ENCODE assay signal across 14 cellular contexts in genomic region chr16:48831081-48831722, GRCh38.
DNase-seq lines count a peak whose midpoint lies in the region; ATAC-seq and TF ChIP-seq lines count a peak whose summit lies in the region.
"Had no signal": no experiment of that assay in that cellular context is flagged by ENCODE, and none has a peak within 500 bp of the region (broad histone marks: within the 10 kb centered on the region; RNA-seq: fewer than 3 reads in every experiment).

No MANE protein-coding gene starts in this region.

- no peaks in the 10 kb centered on the region for H3K36me3 Mint-ChIP-seq in endothelial cell (ENCODE audit: low read depth, unreplicated experiment)

- no peaks in the 10 kb centered on the region for H4K20me1 ChIP-seq in SK-N-SH (ENCODE audit: insufficient read depth)

- H3K4me3 ChIP-seq in SK-N-SH (ENCODE audit: low read depth in 2 of 2, low read length in 1 of 2) (no peak overlapping the region), testis (no peak overlapping the region)
- H3K4me3 ChIP-seq: SK-N-MC, thoracic aorta had no signal

- H3K79me2 ChIP-seq in SK-N-SH (ENCODE audit: insufficient read depth) = no peaks in the 10 kb centered on the region

- DNase-seq in SK-N-SH = no peak
- DNase-seq in NCI-H1694 (lab: John Stamatoyannopoulos, UW) = peak; percentile 44
- DNase-seq in endothelial cell (ENCODE audit: low spot score) = peak; percentile 61
- DNase-seq in testis = peak; percentile 22
- no peak for DNase-seq in stimulated activated naive CD8-positive, alpha-beta T cell treated with anti-CD3 and anti-CD28 coated beads, Interleukin-15, amount 100 ng/mL, for 72 hours
- no peak for DNase-seq in NCI-H187 treated with DMSO at 0.1 percent for 48 hours (lab: John Stamatoyannopoulos, UW)
- DNase-seq in central memory CD4-positive, alpha-beta T cell = no peak
- DNase-seq: activated CD4-positive, alpha-beta T cell treated with anti-CD3 and anti-CD28 coated beads for 4 hours; NCI-H2081 treated with DMSO at 0.1 percent for 48 hours; right cardiac atrium had no signal

- ATAC-seq in SK-N-SH treated with all-trans-retinoic acid at 6 μM for 48 hours = no peak
- no peak for ATAC-seq in stimulated activated naive CD8-positive, alpha-beta T cell treated with anti-CD3 and anti-CD28 coated beads, Interleukin-15, amount 100 ng/mL, for 72 hours
- ATAC-seq: activated T-helper 17 cell treated with anti-CD3 and anti-CD28 coated beads, Interleukin-2, amount 50 U/mL, for 72 hours; right cardiac atrium had no signal

- no peak overlapping the region for H3K4me3 Mint-ChIP-seq in endothelial cell (ENCODE audit: unreplicated experiment)
- H3K4me3 Mint-ChIP-seq in stimulated activated naive CD8-positive, alpha-beta T cell treated with anti-CD3 and anti-CD28 coated beads, Interleukin-15, amount 100 ng/mL, for 72 hours = no peak overlapping the region
- H3K4me3 Mint-ChIP-seq: activated T-helper 17 cell treated with anti-CD3 and anti-CD28 coated beads, Interleukin-2, amount 50 U/mL, for 72 hours had no signal

- H3K27ac Mint-ChIP-seq in endothelial cell (ENCODE audit: unreplicated experiment) = no peak overlapping the region
- no peak overlapping the region for H3K27ac Mint-ChIP-seq in stimulated activated naive CD8-positive, alpha-beta T cell treated with anti-CD3 and anti-CD28 coated beads, Interleukin-15, amount 100 ng/mL, for 72 hours
- H3K27ac Mint-ChIP-seq: activated T-helper 17 cell treated with anti-CD3 and anti-CD28 coated beads, Interleukin-2, amount 50 U/mL, for 72 hours had no signal

- H3K27me3 Mint-ChIP-seq in endothelial cell (ENCODE audit: unreplicated experiment) = no peaks in the 10 kb centered on the region
- no peaks in the 10 kb centered on the region for H3K27me3 Mint-ChIP-seq in stimulated activated naive CD8-positive, alpha-beta T cell treated with anti-CD3 and anti-CD28 coated beads, Interleukin-15, amount 100 ng/mL, for 72 hours

- no peaks in the 10 kb centered on the region for H3K9me3 ChIP-seq in SK-N-SH
- H3K9me3 ChIP-seq in testis = no peaks in the 10 kb centered on the region
- H3K9me3 ChIP-seq: thoracic aorta had no signal

- H3K4me2 ChIP-seq in SK-N-SH = no peak overlapping the region

- WGBS in SK-N-SH (ENCODE audit: low lambda C conversion rate) = 5% methylated on average over 4 of the region's 4 CpGs
- WGBS in testis, 2 donors = 36 to 40% methylated on average over 4 of the region's 4 CpGs

- POLR2A ChIA-PET in SK-N-SH (lab: Yijun Ruan, JAX) = interaction anchor here (0.7 kb wide), 1 partner anchor 506 kb away, joined by 4 read pairs; no protein-coding TSS in a partner anchor

- peaks cover 6% of the 10 kb centered on the region for H3K4me1 Mint-ChIP-seq in endothelial cell (ENCODE audit: unreplicated experiment)
- no peaks in the 10 kb centered on the region for H3K4me1 Mint-ChIP-seq in stimulated activated naive CD8-positive, alpha-beta T cell treated with anti-CD3 and anti-CD28 coated beads, Interleukin-15, amount 100 ng/mL, for 72 hours
- H3K4me1 Mint-ChIP-seq: activated T-helper 17 cell treated with anti-CD3 and anti-CD28 coated beads, Interleukin-2, amount 50 U/mL, for 72 hours had no signal

- H3K27ac ChIP-seq in SK-N-SH (ENCODE audit: low read depth in 2 of 2, low read length in 1 of 2) (no peak overlapping the region), testis (no peak overlapping the region)
- H3K27ac ChIP-seq: SK-N-MC, thoracic aorta had no signal

- CTCF ChIA-PET in SK-N-SH (lab: Yijun Ruan, JAX) = interaction anchor here (0.8 to 1.6 kb wide), 4 partner anchors 9 to 36 kb away, joined by 3 to 8 read pairs (median 3); no protein-coding TSS in a partner anchor

- TF ChIP-seq EP300 in SK-N-SH (IDR thresholded peaks at IDR 0.05; ENCODE audit: borderline replicate concordance in 1 of 2, low read depth in 1 of 2, low read length in 1 of 2) = no peak

- intact Hi-C loops in testis (cut with DNase I; ENCODE audit: low total_unique reads) = no loop called here

- no peak for TF ChIP-seq POLR2A in testis (IDR thresholded peaks at IDR 0.05)

- no peaks in the 10 kb centered on the region for H3F3A ChIP-seq in SK-N-SH (replicated peaks; ENCODE audit: insufficient read depth)

- no peak for TF ChIP-seq RAD21 in SK-N-SH (IDR thresholded peaks at IDR 0.05; ENCODE audit: low read length)

- H2AFZ ChIP-seq in SK-N-SH (ENCODE audit: low read depth) = no peak overlapping the region

- no peaks in the 10 kb centered on the region for H3K9me3 Mint-ChIP-seq in endothelial cell (ENCODE audit: unreplicated experiment)
- peaks cover 0 to 7% of the 10 kb centered on the region in 2 donors for H3K9me3 Mint-ChIP-seq in stimulated activated naive CD8-positive, alpha-beta T cell treated with anti-CD3 and anti-CD28 coated beads, Interleukin-15, amount 100 ng/mL, for 72 hours

- TF ChIP-seq CTCF in SK-N-SH (IDR thresholded peaks at IDR 0.05) (peak; percentile 21), endothelial cell (IDR thresholded peaks at IDR 0.05; ENCODE audit: unreplicated experiment) (peak; percentile 81), testis (IDR thresholded peaks at IDR 0.05) (peak in 2 of 3 experiments; percentile 33 to 55)

- H3K36me3 ChIP-seq in SK-N-SH (replicated peaks in 1 of 2; ENCODE audit: control insufficient read depth in 1 of 2, insufficient read depth in 2 of 2, low read length in 1 of 2) (no peaks in the 10 kb centered on the region), testis (ENCODE audit: low read depth, missing control alignments) (no peaks in the 10 kb centered on the region)
- H3K36me3 ChIP-seq: thoracic aorta had no signal

- H3K9me2 ChIP-seq in SK-N-SH = no peaks in the 10 kb centered on the region

- no peaks in the 10 kb centered on the region; a peak in 1 of 4 replicates for H3K4me1 ChIP-seq in SK-N-SH (ENCODE audit: control insufficient read depth in 1 of 2, insufficient read depth in 2 of 2, low read depth in 1 of 2, low read length in 1 of 2)
- H3K4me1 ChIP-seq in testis = no peaks in the 10 kb centered on the region

- H3K27me3 ChIP-seq in SK-N-SH (ENCODE audit: insufficient read depth) (no peaks in the 10 kb centered on the region), testis (no peaks in the 10 kb centered on the region)

- H3K9ac ChIP-seq in SK-N-SH = no peak overlapping the region

TF ChIP-seq in SK-N-SH, 30 proteins besides CTCF, POLR2A, EP300 and RAD21:
- TF ChIP-seq GATA2 (CRISPR knock-in tag; IDR thresholded peaks at IDR 0.05) (no peak), GABPA (IDR thresholded peaks at IDR 0.05; ENCODE audit: low read depth) (no peak)

TF ChIP-seq in SK-N-SH treated with all-trans-retinoic acid at 6 μM for 48 hours, 23 proteins besides CTCF, POLR2A, EP300 and RAD21:
- no peak for TF ChIP-seq PATZ1 (CRISPR knock-in tag; IDR thresholded peaks at IDR 0.05; ENCODE audit: borderline replicate concordance)
- no peak for TF ChIP-seq BACH2 (CRISPR knock-in tag; IDR thresholded peaks at IDR 0.05; ENCODE audit: borderline replicate concordance)
- TF ChIP-seq ZNF565 (CRISPR knock-in tag; conservative IDR thresholded peaks at IDR 0.05; ENCODE audit: low read depth) = no peak
- no peak for TF ChIP-seq ZC3H10 (CRISPR knock-in tag; IDR thresholded peaks at IDR 0.05)

Comparison
In these comparisons a context has a peak if more than half of its experiments do, and no peak if none do; other contexts are left out.
1. DNase-seq: peak in NCI-H1694 (single experiment), endothelial cell (single experiment) and testis (single experiment); none in SK-N-SH (single experiment), stimulated activated naive CD8-positive, alpha-beta T cell treated with anti-CD3 and anti-CD28 coated beads, Interleukin-15, amount 100 ng/mL, for 72 hours (0 of 2), NCI-H187 treated with DMSO at 0.1 percent for 48 hours (single experiment) and central memory CD4-positive, alpha-beta T cell (single experiment).
2. CTCF ChIP-seq: peak in every context shown above with its lines; median percentile 81 in endothelial cell; 44 in testis; 21 in SK-N-SH.